16 cellular contexts compared by ENCODE assay signal in genomic region chr14:56666716-56667115, GRCh38.
DNase-seq lines count a peak whose midpoint lies in the region; ATAC-seq, FAIRE-seq and TF ChIP-seq lines count a peak whose summit lies in the region.
"Had no signal": no experiment of that assay in that cellular context is flagged by ENCODE, and none has a peak within 500 bp of the region (broad histone marks: within the 10 kb centered on the region; RNA-seq: fewer than 3 reads in every experiment).

No MANE protein-coding gene starts in this region.

- H3K4me1 ChIP-seq in A673 (ENCODE audit: insufficient read depth, low read length, poor library complexity, severe bottlenecking) (no peaks in the 10 kb centered on the region), hepatocyte (ENCODE audit: insufficient read depth) (peaks cover 15% of the 10 kb centered on the region), gastroesophageal sphincter (no peaks in the 10 kb centered on the region), kidney (ENCODE audit: control insufficient read depth in 1 of 2, insufficient read depth in 1 of 2, low read depth in 1 of 2, low read length in 2 of 2) (no peaks in the 10 kb centered on the region)
- H3K4me1 ChIP-seq: heart right ventricle, tibial artery had no signal

- no peaks in the 10 kb centered on the region for H3K27me3 ChIP-seq in A673 (replicated peaks; ENCODE audit: insufficient read depth, low read depth, low read length, poor library complexity)
- no peaks in the 10 kb centered on the region for H3K27me3 ChIP-seq in brain microvascular endothelial cell (replicated peaks)
- no peaks in the 10 kb centered on the region for H3K27me3 ChIP-seq in hepatocyte
- H3K27me3 ChIP-seq in gastroesophageal sphincter: no peaks in the 10 kb centered on the region
- H3K27me3 ChIP-seq: MG63, tibial artery had no signal

- no peak overlapping the region for H3K4me3 ChIP-seq in A673 (ENCODE audit: low read depth, low read length, poor library complexity, severe bottlenecking)
- no peak overlapping the region for H3K4me3 ChIP-seq in brain microvascular endothelial cell (ENCODE audit: low read depth, low read length)
- no peak overlapping the region for H3K4me3 ChIP-seq in hepatocyte
- no peak overlapping the region for H3K4me3 ChIP-seq in gastroesophageal sphincter
- no peak overlapping the region for H3K4me3 ChIP-seq in kidney (ENCODE audit: low read length in 2 of 2)
- H3K4me3 ChIP-seq: heart right ventricle, lung, MG63, tibial artery had no signal

- H3K27ac ChIP-seq in A673 (ENCODE audit: low read depth, low read length, poor library complexity, severe bottlenecking): no peak overlapping the region
- no peak overlapping the region for H3K27ac ChIP-seq in brain microvascular endothelial cell
- H3K27ac ChIP-seq in hepatocyte: peak overlapping the region; percentile 84
- no peak overlapping the region for H3K27ac ChIP-seq in gastroesophageal sphincter
- H3K27ac ChIP-seq in substantia nigra (ENCODE audit: low read depth, low read length, poor library complexity, severe bottlenecking): no peak overlapping the region
- H3K27ac ChIP-seq in kidney (ENCODE audit: low read depth in 2 of 2, low read length in 2 of 2): no peak overlapping the region
- H3K27ac ChIP-seq: heart right ventricle, tibial artery had no signal

- CTCF ChIA-PET in A673 (lab: Charles Lee): no interaction called here

- TF ChIP-seq EP300 in gastroesophageal sphincter (IDR thresholded peaks at IDR 0.05): no peak

- POLR2A ChIA-PET in A673 (lab: Charles Lee; ENCODE audit: low non-redundant PET): no interaction called here

- no peak for TF ChIP-seq POLR2A in gastroesophageal sphincter (IDR thresholded peaks at IDR 0.05)

- H3K4me2 ChIP-seq in hepatocyte: no peak overlapping the region

- in situ Hi-C loops in brain microvascular endothelial cell (cut with HindIII; ENCODE audit: low pct_ligation_motif_present, low sequenced_read_pairs): no loop called here

- H3K79me2 ChIP-seq in hepatocyte: no peaks in the 10 kb centered on the region

- H3K9me3 ChIP-seq in A673 (ENCODE audit: low read depth, low read length, poor library complexity, severe bottlenecking) (no peaks in the 10 kb centered on the region), hepatocyte (ENCODE audit: low read depth) (no peaks in the 10 kb centered on the region), gastroesophageal sphincter (no peaks in the 10 kb centered on the region), kidney (ENCODE audit: control insufficient read depth in 1 of 2, low read length in 2 of 2) (no peaks in the 10 kb centered on the region)
- H3K9me3 ChIP-seq: MG63 had no signal

- FAIRE-seq in kidney (lab: Jason Lieb, UNC): no peak

- WGBS in hepatocyte (ENCODE audit: low lambda C conversion rate, missing lambda C conversion rate): 63% methylated on average over 3 of the region's 3 CpGs
- 57% methylated on average over 3 of the region's 3 CpGs; no CpG with 5 or more reads in 1 of the 2 donors for WGBS in gastroesophageal sphincter (ENCODE audit: low coverage in 1 of 2), 2 donors

- DNase-seq in A673 (ENCODE audit: low spot score) (peak; percentile 42), HT1080 (ENCODE audit: low read depth) (peak; percentile 77), brain microvascular endothelial cell (peak; percentile 42), hepatocyte (ENCODE audit: low spot score) (peak; percentile 41), substantia nigra (lab: John Stamatoyannopoulos, UW) (no peak), kidney (no peak)
- DNase-seq: activated CD4-positive, CD25-positive, alpha-beta regulatory T cell treated with anti-CD3 and anti-CD28 coated beads, Interleukin-2, amount 50 U/mL, for 72 hours; activated naive CD8-positive, alpha-beta T cell treated with anti-CD3 and anti-CD28 coated beads, Interleukin-2, amount 10 ng/mL, durations not matched to agents 7 days and 5 days; DMS153; heart right ventricle; MG63; NCI-H2081; tibial artery had no signal

- no peak for ATAC-seq in gastroesophageal sphincter
- no peak for ATAC-seq in GM21576 (IDR thresholded peaks at IDR 0.05; ENCODE audit: unreplicated experiment)
- ATAC-seq: heart right ventricle had no signal

- H3K36me3 ChIP-seq in A673 (ENCODE audit: insufficient read depth, low read length, poor library complexity, severe bottlenecking) (no peaks in the 10 kb centered on the region), brain microvascular endothelial cell (replicated peaks) (no peaks in the 10 kb centered on the region), hepatocyte (replicated peaks; ENCODE audit: insufficient read depth, low read depth) (no peaks in the 10 kb centered on the region), gastroesophageal sphincter (no peaks in the 10 kb centered on the region), kidney (ENCODE audit: control insufficient read depth in 1 of 2, insufficient read depth in 2 of 2, low read length in 2 of 2) (no peaks in the 10 kb centered on the region)
- H3K36me3 ChIP-seq: heart right ventricle, MG63, tibial artery had no signal

- intact Hi-C loops in A673 (cut with micrococcal nuclease; ENCODE audit: unreplicated experiment) (loop anchor here (10.0 kb wide), 1 partner anchor 138 kb away; no protein-coding TSS in a partner anchor), kidney (cut with DNase I) (no loop called here)

- no peaks in the 10 kb centered on the region for H4K20me1 ChIP-seq in hepatocyte (ENCODE audit: insufficient read depth, poor library complexity, severe bottlenecking)

- no peak overlapping the region for H3K9ac ChIP-seq in kidney (ENCODE audit: low read length in 2 of 2)

- TF ChIP-seq CTCF in A673 (conservative IDR thresholded peaks at IDR 0.05; ENCODE audit: low read depth, low read length) (no peak), brain microvascular endothelial cell (IDR thresholded peaks at IDR 0.05; ENCODE audit: low read depth, low read length, missing control alignments) (no peak), hepatocyte (IDR thresholded peaks at IDR 0.05; ENCODE audit: poor library complexity) (no peak), gastroesophageal sphincter (IDR thresholded peaks at IDR 0.05) (no peak), kidney (IDR thresholded peaks at IDR 0.05; ENCODE audit: borderline replicate concordance, extremely low read depth, insufficient read depth) (no peak)

- H3K9me2 ChIP-seq in hepatocyte (replicated peaks; ENCODE audit: insufficient read depth): no peaks in the 10 kb centered on the region

- no TSS peak for BruUV-seq in A673 (replicated peaks; lab: Mats Ljungman, UMichigan)

- no peak overlapping the region for H2AFZ ChIP-seq in hepatocyte

Comparison
In these comparisons a context has a peak if more than half of its experiments do, and no peak if none do; other contexts are left out.
1. DNase-seq: peak in A673 (single experiment), HT1080 (single experiment), brain microvascular endothelial cell (single experiment) and hepatocyte (single experiment); none in substantia nigra (0 of 49) and kidney (single experiment).